Comparison of ENCODE assay signal across 1 cellular context in the genomic region with DNA sequence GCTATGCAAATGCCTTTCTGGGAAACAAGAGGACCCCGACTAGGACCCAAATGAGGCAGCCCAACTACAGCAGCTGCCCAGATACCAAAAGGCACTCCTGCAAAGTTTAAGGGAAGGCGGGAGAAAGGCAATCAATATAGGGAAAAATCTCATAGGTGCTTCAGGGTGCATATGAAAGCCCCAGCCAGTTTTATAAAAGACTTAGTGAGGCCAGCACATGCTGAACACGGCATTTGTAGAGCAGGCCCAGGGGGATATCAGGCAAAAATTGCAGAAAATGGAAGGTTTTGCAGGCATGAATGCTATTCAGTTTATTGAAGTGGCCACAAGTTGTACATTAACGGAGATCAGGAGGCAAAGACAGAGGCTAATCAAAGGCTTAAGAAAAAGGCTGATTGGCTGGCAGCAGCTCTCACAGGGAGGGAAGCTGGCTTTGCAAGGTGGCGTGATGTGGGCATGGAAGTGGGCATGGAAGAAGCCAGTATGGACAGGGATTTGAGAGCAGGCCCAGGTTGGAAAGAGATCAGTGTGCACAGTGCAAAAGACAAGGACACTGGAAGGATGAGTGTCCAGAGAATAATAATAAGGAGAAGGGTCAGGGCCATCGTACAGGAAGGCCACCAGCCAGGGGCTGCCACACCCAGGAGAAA.
TF ChIP-seq lines count a peak whose summit lies in the region.

No MANE protein-coding gene starts in this region.

TF ChIP-seq in IMR-90, 13 proteins besides CTCF, POLR2A, EP300 and RAD21 (continued from another document):
- TF ChIP-seq, protein P1, sequence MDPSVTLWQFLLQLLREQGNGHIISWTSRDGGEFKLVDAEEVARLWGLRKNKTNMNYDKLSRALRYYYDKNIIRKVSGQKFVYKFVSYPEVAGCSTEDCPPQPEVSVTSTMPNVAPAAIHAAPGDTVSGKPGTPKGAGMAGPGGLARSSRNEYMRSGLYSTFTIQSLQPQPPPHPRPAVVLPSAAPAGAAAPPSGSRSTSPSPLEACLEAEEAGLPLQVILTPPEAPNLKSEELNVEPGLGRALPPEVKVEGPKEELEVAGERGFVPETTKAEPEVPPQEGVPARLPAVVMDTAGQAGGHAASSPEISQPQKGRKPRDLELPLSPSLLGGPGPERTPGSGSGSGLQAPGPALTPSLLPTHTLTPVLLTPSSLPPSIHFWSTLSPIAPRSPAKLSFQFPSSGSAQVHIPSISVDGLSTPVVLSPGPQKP (IDR thresholded peaks at IDR 0.05; ENCODE audit: borderline replicate concordance, low read depth, low read length): no peak
- TF ChIP-seq SMC3 (IDR thresholded peaks at IDR 0.05; ENCODE audit: low read depth, low read length) (no peak), MAFK (IDR thresholded peaks at IDR 0.05; ENCODE audit: low read depth, low read length) (no peak), FOS (IDR thresholded peaks at IDR 0.05; ENCODE audit: low read depth, low read length) (no peak), CHD1 (IDR thresholded peaks at IDR 0.05; ENCODE audit: low read depth, low read length) (no peak), BHLHE40 (IDR thresholded peaks at IDR 0.05; ENCODE audit: low read depth, low read length) (no peak), CEBPB (IDR thresholded peaks at IDR 0.05; ENCODE audit: low read depth, low read length) (no peak), MXI1 (IDR thresholded peaks at IDR 0.05; ENCODE audit: borderline replicate concordance, low read depth, low read length) (no peak), RFX5 (IDR thresholded peaks at IDR 0.05; ENCODE audit: low read depth, low read length) (no peak)
- TF ChIP-seq, protein P2, sequence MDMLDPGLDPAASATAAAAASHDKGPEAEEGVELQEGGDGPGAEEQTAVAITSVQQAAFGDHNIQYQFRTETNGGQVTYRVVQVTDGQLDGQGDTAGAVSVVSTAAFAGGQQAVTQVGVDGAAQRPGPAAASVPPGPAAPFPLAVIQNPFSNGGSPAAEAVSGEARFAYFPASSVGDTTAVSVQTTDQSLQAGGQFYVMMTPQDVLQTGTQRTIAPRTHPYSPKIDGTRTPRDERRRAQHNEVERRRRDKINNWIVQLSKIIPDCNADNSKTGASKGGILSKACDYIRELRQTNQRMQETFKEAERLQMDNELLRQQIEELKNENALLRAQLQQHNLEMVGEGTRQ (IDR thresholded peaks at IDR 0.05; ENCODE audit: low read depth, low read length): no peak
TF ChIP-seq in IMR-90: peak in this region for 0.
